ENCODE assay signal across 33 cellular contexts in genomic region chr10:127570036-127570435, GRCh38. TPM values are rescaled to one million over a fixed set of nuclear protein-coding genes. Genes with fewer than 3 reads are reported as not detected.
"Had no signal": no experiment of that assay in that cellular context is flagged by ENCODE, and none has a peak within 500 bp of the region (broad histone marks: within the 10 kb centered on the region; RNA-seq: fewer than 3 reads in every experiment).

No MANE protein-coding gene starts in this region.

- H3K4me3 ChIP-seq: colonic mucosa, gastrocnemius medialis, heart right ventricle, hepatocyte had no signal

- H3K4me1 Mint-ChIP-seq: activated B cell treated with CpG ODN at 0.5 μM for 24 hours; activated CD8-positive, alpha-beta memory T cell treated with anti-CD3 and anti-CD28 coated beads, Interleukin-2, amount 10 ng/mL, durations not matched to agents 7 days and 5 days; endodermal cell had no signal

- H2AFZ ChIP-seq: hepatocyte had no signal

- H3K79me2 ChIP-seq: hepatocyte had no signal

- H3K9me3 ChIP-seq: colonic mucosa, gastrocnemius medialis had no signal

- H3K27me3 ChIP-seq: brain microvascular endothelial cell, colonic mucosa, foreskin keratinocyte, gastrocnemius medialis, heart right ventricle had no signal

- H3K27ac Mint-ChIP-seq: activated B cell treated with CpG ODN at 0.5 μM for 24 hours; activated CD4-positive, alpha-beta memory T cell treated with anti-CD3 and anti-CD28 coated beads for 36 hours; activated CD8-positive, alpha-beta memory T cell treated with anti-CD3 and anti-CD28 coated beads, Interleukin-2, amount 10 ng/mL, durations not matched to agents 7 days and 5 days; activated CD8-positive, alpha-beta T cell treated with anti-CD3 and anti-CD28 coated beads, Interleukin-2, amount 10 ng/mL, durations not matched to agents 7 days and 5 days; activated naive CD8-positive, alpha-beta T cell; activated T-cell treated with anti-CD3 and anti-CD28 coated beads, Interleukin-2, amount 50 U/mL, for 72 hours; endodermal cell had no signal

- ATAC-seq: activated CD4-positive, CD25-positive, alpha-beta regulatory T cell treated with anti-CD3 and anti-CD28 coated beads, Interleukin-2, amount 50 U/mL, for 24 hours; activated CD8-positive, alpha-beta memory T cell treated with anti-CD3 and anti-CD28 coated beads, Interleukin-2, amount 10 ng/mL, durations not matched to agents 7 days and 5 days; activated CD8-positive, alpha-beta T cell treated with anti-CD3 and anti-CD28 coated beads, Interleukin-2, amount 10 ng/mL, durations not matched to agents 7 days and 5 days; activated T-cell treated with anti-CD3 and anti-CD28 coated beads, Interleukin-2, amount 50 U/mL, for 72 hours; esophagus mucosa; foreskin keratinocyte; gastrocnemius medialis; heart right ventricle had no signal

- H3K36me3 ChIP-seq: brain microvascular endothelial cell, colonic mucosa, gastrocnemius medialis, heart right ventricle, WERI-Rb-1 had no signal

- H3K9me3 Mint-ChIP-seq: endodermal cell had no signal

- H3K4me1 ChIP-seq: colonic mucosa, foreskin keratinocyte, gastrocnemius medialis, heart right ventricle had no signal

- H3K27me3 Mint-ChIP-seq: activated B cell treated with CpG ODN at 0.5 μM for 24 hours; activated CD4-positive, alpha-beta memory T cell treated with anti-CD3 and anti-CD28 coated beads for 36 hours; activated CD8-positive, alpha-beta memory T cell treated with anti-CD3 and anti-CD28 coated beads, Interleukin-2, amount 10 ng/mL, durations not matched to agents 7 days and 5 days had no signal

- H3K27ac ChIP-seq: brain microvascular endothelial cell, colonic mucosa, foreskin keratinocyte, gastrocnemius medialis, heart right ventricle, hepatocyte, WERI-Rb-1 had no signal

- H3K4me2 ChIP-seq: hepatocyte had no signal

- H3K36me3 Mint-ChIP-seq: activated CD4-positive, alpha-beta memory T cell treated with anti-CD3 and anti-CD28 coated beads for 36 hours; activated CD8-positive, alpha-beta memory T cell treated with anti-CD3 and anti-CD28 coated beads, Interleukin-2, amount 10 ng/mL, durations not matched to agents 7 days and 5 days; activated naive CD8-positive, alpha-beta T cell had no signal

- H3K4me3 Mint-ChIP-seq: activated B cell treated with CpG ODN at 0.5 μM for 24 hours; activated CD4-positive, alpha-beta memory T cell treated with anti-CD3 and anti-CD28 coated beads for 36 hours; activated CD8-positive, alpha-beta memory T cell treated with anti-CD3 and anti-CD28 coated beads, Interleukin-2, amount 10 ng/mL, durations not matched to agents 7 days and 5 days; activated CD8-positive, alpha-beta T cell treated with anti-CD3 and anti-CD28 coated beads, Interleukin-2, amount 10 ng/mL, durations not matched to agents 7 days and 5 days; activated naive CD8-positive, alpha-beta T cell; activated T-cell treated with anti-CD3 and anti-CD28 coated beads, Interleukin-2, amount 50 U/mL, for 72 hours; endodermal cell had no signal

- DNase-seq: activated B cell treated with CpG ODN at 0.5 μM for 24 hours; activated CD4-positive, alpha-beta memory T cell treated with anti-CD3 and anti-CD28 coated beads for 36 hours; activated CD4-positive, alpha-beta T cell treated with anti-CD3 and anti-CD28 coated beads for 48 hours; activated CD8-positive, alpha-beta memory T cell treated with anti-CD3 and anti-CD28 coated beads, Interleukin-2, amount 10 ng/mL, durations not matched to agents 7 days and 5 days; activated CD8-positive, alpha-beta memory T cell treated with anti-CD3 and anti-CD28 coated beads, Interleukin-2, amount 50 U/mL, for 4 hours; activated CD8-positive, alpha-beta T cell treated with anti-CD3 and anti-CD28 coated beads, Interleukin-2, amount 10 ng/mL, durations not matched to agents 7 days and 5 days; activated gamma-delta T cell; activated naive CD4-positive, alpha-beta T cell; activated naive CD4-positive, alpha-beta T cell treated with anti-CD3 and anti-CD28 coated beads, Interleukin-2, amount 50 U/mL, for 16 hours; activated T-cell treated with anti-CD3 and anti-CD28 coated beads, Interleukin-2, amount 50 U/mL, for 1 hour; activated T-cell treated with anti-CD3 and anti-CD28 coated beads, Interleukin-2, amount 50 U/mL, for 72 hours; amniotic stem cell; brain microvascular endothelial cell; caudate nucleus; cerebellar nuclear complex; colonic mucosa; effector memory CD4-positive, alpha-beta T cell; endodermal cell; foreskin keratinocyte; gastrocnemius medialis; heart right ventricle; T-helper 2 cell; WERI-Rb-1 had no signal

RNA-seq across cellular contexts. Expression of gene NPS, which starts 20.9 kb away (rescaled TPM):
- total RNA-seq: activated B cell treated with CpG ODN at 0.5 μM for 24 hours; activated CD4-positive, alpha-beta memory T cell treated with anti-CD3 and anti-CD28 coated beads for 36 hours; activated CD8-positive, alpha-beta memory T cell treated with anti-CD3 and anti-CD28 coated beads for 36 hours; activated CD8-positive, alpha-beta memory T cell treated with anti-CD3 and anti-CD28 coated beads, Interleukin-2, amount 10 ng/mL, durations not matched to agents 7 days and 5 days; activated CD8-positive, alpha-beta T cell treated with anti-CD3 and anti-CD28 coated beads, Interleukin-2, amount 10 ng/mL, durations not matched to agents 7 days and 5 days; activated T-cell treated with anti-CD3 and anti-CD28 coated beads, Interleukin-2, amount 50 U/mL, for 72 hours; astrocyte; colonic mucosa; dermis microvascular lymphatic vessel endothelial cell; endodermal cell; epithelial cell of proximal tubule; esophagus mucosa; foreskin keratinocyte; gastrocnemius medialis; heart right ventricle; hepatocyte; T-helper 1 cell treated with Interleukin-12 subunit alpha and Interleukin-12 subunit beta and Interleukin-4 antibody, amounts not matched to agents 30 ng/mL and 1 ng/mL, for 36 hours had no signal
- polyA plus RNA-seq: adipose tissue, foreskin keratinocyte, heart right ventricle, hepatocyte had no signal
